ENCODE assay signal across 1 cellular context in genomic region chr17:12806630-12807029, GRCh38.
TF ChIP-seq lines count a peak whose summit lies in the region.

No MANE protein-coding gene starts in this region.

TF ChIP-seq in GM12878, 131 proteins besides CTCF, POLR2A, EP300 and RAD21 (continued from another document):
- TF ChIP-seq RCOR1 (conservative IDR thresholded peaks at IDR 0.05; ENCODE audit: low read depth, low read length), result no peak
